ENCODE assay signal across 10 cellular contexts in genomic region chr1:228860911-228861829, GRCh38.
A peak's percentile ranks its signal among the peaks of the same experiment; 100 is the strongest.
DNase-seq lines count a peak whose midpoint lies in the region; ATAC-seq, FAIRE-seq and TF ChIP-seq lines count a peak whose summit lies in the region.
"Had no signal": no experiment of that assay in that cellular context is flagged by ENCODE, and none has a peak within 500 bp of the region (broad histone marks: within the 10 kb centered on the region; RNA-seq: fewer than 3 reads in every experiment).

No MANE protein-coding gene starts in this region.

- H3K36me3 Mint-ChIP-seq in astrocyte (ENCODE audit: low read depth, unreplicated experiment) (no peaks in the 10 kb centered on the region), nephron progenitor cell (ENCODE audit: low read depth) (no peaks in the 10 kb centered on the region)
- H3K36me3 Mint-ChIP-seq: CD4-positive, CD25-positive, alpha-beta regulatory T cell; T-cell had no signal

- H3K27ac ChIP-seq in astrocyte (ENCODE audit: low read depth, low read length), result no peak overlapping the region

- H3K9ac ChIP-seq in astrocyte (ENCODE audit: low read length), result no peak overlapping the region

- no peak for TF ChIP-seq CTCF in astrocyte (IDR thresholded peaks at IDR 0.05; ENCODE audit: insufficient read depth, low read depth, low read length)
- no peak for TF ChIP-seq CTCF in nephron progenitor cell (IDR thresholded peaks at IDR 0.05)

- no peaks in the 10 kb centered on the region for H3K36me3 ChIP-seq in astrocyte (ENCODE audit: insufficient read depth, low read length)

- H3K27ac Mint-ChIP-seq in astrocyte (ENCODE audit: unreplicated experiment), result no peak overlapping the region
- peak overlapping the region; percentile 60 for H3K27ac Mint-ChIP-seq in nephron progenitor cell
- H3K27ac Mint-ChIP-seq: CD4-positive, CD25-positive, alpha-beta regulatory T cell; T-cell had no signal

- H3K4me1 ChIP-seq in astrocyte (ENCODE audit: insufficient read depth, low read length), result peaks cover 15% of the 10 kb centered on the region

- H3K4me1 Mint-ChIP-seq in astrocyte (ENCODE audit: low read depth, unreplicated experiment) (peaks cover 31% of the 10 kb centered on the region), nephron progenitor cell (peaks cover 69% of the 10 kb centered on the region)

- H4K20me1 ChIP-seq in astrocyte (ENCODE audit: insufficient read depth, low read length), result peaks cover 5% of the 10 kb centered on the region

- H3K9me3 Mint-ChIP-seq in astrocyte (ENCODE audit: unreplicated experiment) (no peaks in the 10 kb centered on the region), nephron progenitor cell (peaks cover under 1% of the 10 kb centered on the region)

- H3K79me2 ChIP-seq in astrocyte (ENCODE audit: insufficient read depth, low read length), result no peaks in the 10 kb centered on the region

- peak overlapping the region; percentile 22 for H3K4me3 ChIP-seq in astrocyte (ENCODE audit: insufficient read depth, low read depth, low read length)

- ATAC-seq in activated CD4-positive, CD25-positive, alpha-beta regulatory T cell treated with anti-CD3 and anti-CD28 coated beads, Interleukin-2, amount 50 U/mL, for 24 hours, result peak; percentile 51 to 83
- ATAC-seq in HG03378 (IDR thresholded peaks at IDR 0.05; ENCODE audit: unreplicated experiment) (peak; percentile 65), GM21367 (IDR thresholded peaks at IDR 0.05; ENCODE audit: unreplicated experiment) (no peak)

- H2AFZ ChIP-seq in astrocyte (ENCODE audit: low read depth, low read length), result no peak overlapping the region

- H3K27me3 Mint-ChIP-seq in astrocyte (ENCODE audit: low read depth, unreplicated experiment), result peaks cover 10% of the 10 kb centered on the region
- H3K27me3 Mint-ChIP-seq in nephron progenitor cell (ENCODE audit: low read depth, poor library complexity), result peaks cover 22% of the 10 kb centered on the region

- no peak overlapping the region for H3K4me3 Mint-ChIP-seq in astrocyte (ENCODE audit: unreplicated experiment)
- peak overlapping the region; percentile 4 for H3K4me3 Mint-ChIP-seq in nephron progenitor cell
- H3K4me3 Mint-ChIP-seq: T-cell had no signal

- FAIRE-seq in astrocyte (lab: Jason Lieb, UNC), result peak; percentile 83

- no peaks in the 10 kb centered on the region for H3K9me3 ChIP-seq in astrocyte (ENCODE audit: insufficient read depth, low read depth, low read length)

- peaks cover 8% of the 10 kb centered on the region for H3K27me3 ChIP-seq in astrocyte (ENCODE audit: insufficient read depth, low read length)

- DNase-seq in activated CD4-positive, CD25-positive, alpha-beta regulatory T cell (lab: John Stamatoyannopoulos, UW), result no peak
- DNase-seq in astrocyte (ENCODE audit: low read depth), result peak; percentile 89
- DNase-seq in nephron progenitor cell, result peak; percentile 34
- DNase-seq in inferior parietal cortex (ENCODE audit: extremely low spot score), result no peak
- DNase-seq in cerebellar nuclear complex (lab: John Stamatoyannopoulos, UW), result no peak
- DNase-seq: CD4-positive, CD25-positive, alpha-beta regulatory T cell; T-cell had no signal

- peak overlapping the region; percentile 66 for H3K4me2 ChIP-seq in astrocyte (ENCODE audit: low read length)

Comparison
In these comparisons a context has a peak if more than half of its experiments do, and no peak if none do; other contexts are left out.
1. DNase-seq: peak in astrocyte (single experiment) and nephron progenitor cell (single experiment); none in activated CD4-positive, CD25-positive, alpha-beta regulatory T cell (0 of 4), inferior parietal cortex (single experiment) and cerebellar nuclear complex (0 of 2).